8 cellular contexts compared by ENCODE assay signal in the genomic region with DNA sequence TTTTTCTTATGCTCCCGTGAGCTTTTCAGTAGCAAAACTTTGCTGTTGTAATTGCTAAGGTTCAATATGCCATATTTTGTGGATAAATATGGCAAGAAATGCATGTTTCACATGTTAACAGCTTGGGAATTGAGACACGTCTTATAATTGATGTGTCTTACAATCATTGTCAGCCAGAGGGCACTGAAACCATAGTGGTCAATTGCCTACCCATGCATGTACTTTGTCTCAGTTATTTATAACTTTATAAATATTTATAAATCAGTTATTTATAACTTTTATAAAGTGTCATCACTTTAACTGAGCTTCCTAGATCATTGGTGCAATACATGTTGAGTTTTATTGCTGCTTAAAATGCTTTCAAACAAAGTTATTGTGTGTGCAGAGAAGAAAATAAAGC.
DNase-seq lines count a peak whose midpoint lies in the region; ATAC-seq and TF ChIP-seq lines count a peak whose summit lies in the region.

No MANE protein-coding gene starts in this region.

- H3K79me2 ChIP-seq in DND-41 (ENCODE audit: insufficient read depth, low read length) = no peaks in the 10 kb centered on the region

- H3K4me2 ChIP-seq in DND-41 (ENCODE audit: insufficient read depth, low read length) = no peak overlapping the region

- peaks cover 7% of the 10 kb centered on the region for H3K4me1 ChIP-seq in DND-41 (ENCODE audit: insufficient read depth, low read length)

- H3K9ac ChIP-seq in DND-41 (ENCODE audit: low read depth, low read length) = no peak overlapping the region

- H3K36me3 ChIP-seq in DND-41 (ENCODE audit: insufficient read depth, low read length) = no peaks in the 10 kb centered on the region

- no peak overlapping the region for H3K27ac ChIP-seq in DND-41 (ENCODE audit: low read length)

- no peaks in the 10 kb centered on the region for H3K27me3 ChIP-seq in DND-41 (ENCODE audit: insufficient read depth, low read length, poor library complexity)

- H3K4me3 ChIP-seq in DND-41 (ENCODE audit: low read depth in 1 of 2, low read length in 2 of 2) = no peak overlapping the region

- ATAC-seq in DND-41 (ENCODE audit: insufficient read depth, low read depth) (peak; percentile 74), GM21528 (IDR thresholded peaks at IDR 0.05; ENCODE audit: low FRiP score, unreplicated experiment) (no peak), HG03521 (IDR thresholded peaks at IDR 0.05; ENCODE audit: unreplicated experiment) (no peak)

- no peaks in the 10 kb centered on the region for H3K9me3 ChIP-seq in DND-41 (ENCODE audit: insufficient read depth, low read length, severe bottlenecking)

- no peaks in the 10 kb centered on the region for H4K20me1 ChIP-seq in DND-41 (ENCODE audit: insufficient read depth, low read length)

- peak; percentile 76 for TF ChIP-seq CTCF in DND-41 (IDR thresholded peaks at IDR 0.05; ENCODE audit: borderline replicate concordance, extremely low read depth, low read length, poor library complexity, severe bottlenecking)

- DNase-seq in AG08395 (ENCODE audit: low spot score) (peak; percentile 58), DND-41 (peak; percentile 43), NCI-H460 (ENCODE audit: extremely low read depth, low read depth) (peak; percentile 38), dermis blood vessel endothelial cell (peak; percentile 60), myocyte (ENCODE audit: low read depth) (peak; percentile 32), SK-N-DZ (ENCODE audit: low spot score) (no peak)

- H2AFZ ChIP-seq in DND-41 (ENCODE audit: low read depth, low read length) = no peak overlapping the region
